11 cellular contexts compared by ENCODE assay signal in genomic region chr11:76266269-76266668, GRCh38. TPM values are rescaled to one million over a fixed set of nuclear protein-coding genes. Genes with fewer than 3 reads are reported as not detected.
DNase-seq lines count a peak whose midpoint lies in the region; ATAC-seq and TF ChIP-seq lines count a peak whose summit lies in the region.
"Had no signal": no experiment of that assay in that cellular context is flagged by ENCODE, and none has a peak within 500 bp of the region (broad histone marks: within the 10 kb centered on the region; RNA-seq: fewer than 3 reads in every experiment).

No MANE protein-coding gene starts in this region.

- H3K9me3 Mint-ChIP-seq in chondrocyte (ENCODE audit: low read depth) (no peaks in the 10 kb centered on the region), mesothelial cell of epicardium (no peaks in the 10 kb centered on the region)

- H3K36me3 Mint-ChIP-seq in chondrocyte (ENCODE audit: low read depth) (no peaks in the 10 kb centered on the region), mesothelial cell of epicardium (no peaks in the 10 kb centered on the region)

- H3K4me3 Mint-ChIP-seq in chondrocyte (ENCODE audit: unreplicated experiment), result no peak overlapping the region
- no peak overlapping the region for H3K4me3 Mint-ChIP-seq in mesothelial cell of epicardium

- H3K27ac Mint-ChIP-seq in chondrocyte (ENCODE audit: unreplicated experiment) (peak overlapping the region; percentile 33), mesothelial cell of epicardium (no peak overlapping the region)

- H3K4me1 Mint-ChIP-seq in chondrocyte (ENCODE audit: low read depth), result peaks cover 15% of the 10 kb centered on the region
- peaks cover 24% of the 10 kb centered on the region for H3K4me1 Mint-ChIP-seq in mesothelial cell of epicardium

- ATAC-seq in omental fat pad (ENCODE audit: low FRiP score), result peak; percentile 83
- no peak for ATAC-seq in HG02938 (IDR thresholded peaks at IDR 0.05; ENCODE audit: unreplicated experiment)

- H3K27me3 Mint-ChIP-seq in chondrocyte (ENCODE audit: low read depth) (peaks cover 12% of the 10 kb centered on the region), mesothelial cell of epicardium (ENCODE audit: low read depth) (peaks cover 4% of the 10 kb centered on the region)

- TF ChIP-seq CTCF in chondrocyte (IDR thresholded peaks at IDR 0.05) (no peak), omental fat pad (IDR thresholded peaks at IDR 0.05) (no peak), mesothelial cell of epicardium (IDR thresholded peaks at IDR 0.05; ENCODE audit: unreplicated experiment) (no peak)

- DNase-seq in AG20443 (ENCODE audit: low spot score) (peak; percentile 86), M059J (ENCODE audit: low read depth) (peak; percentile 91), chondrocyte (ENCODE audit: low spot score) (no peak), omental fat pad (ENCODE audit: low spot score) (no peak), mesothelial cell of epicardium (ENCODE audit: low spot score in 2 of 2, unreplicated experiment in 2 of 2) (no peak), NCI-H2227 treated with DMSO at 0.1 percent for 48 hours (lab: John Stamatoyannopoulos, UW) (no peak)
- DNase-seq in activated CD4-positive, CD25-positive, alpha-beta regulatory T cell (lab: John Stamatoyannopoulos, UW), result no peak
- DNase-seq: central memory CD4-positive, alpha-beta T cell; islet precursor cell; NCI-H510A treated with DMSO at 0.1 percent for 48 hours had no signal

RNA-seq across cellular contexts. Expression of gene WNT11, which starts 60.0 kb away (rescaled TPM):
- total RNA-seq in M059J (2014; rRNA removed; shearing (Covaris generic)), result 2.0 and 3.1 TPM in 2 replicates
- total RNA-seq in chondrocyte (20.7 to 69.4 TPM (median 24.5 TPM) in 3 replicates), omental fat pad (100 to 1,000 TPM in 1 of 4 donors, 10 to 100 TPM in 3; 20.4 to 137 (median 39.1) TPM), mesothelial cell of epicardium (22.5 to 24.1 TPM (median 22.8 TPM) in 3 replicates)

Comparison
In these comparisons a context has a peak if more than half of its experiments do, and no peak if none do; other contexts are left out.
1. DNase-seq: peak in AG20443 (single experiment) and M059J (single experiment); none in chondrocyte (single experiment), omental fat pad (single experiment), mesothelial cell of epicardium (0 of 2), NCI-H2227 treated with DMSO at 0.1 percent for 48 hours (single experiment) and activated CD4-positive, CD25-positive, alpha-beta regulatory T cell (0 of 4).